28 cellular contexts compared by ENCODE assay signal in genomic region chr11:57896641-57897145, GRCh38.
"Had no signal": no experiment of that assay in that cellular context is flagged by ENCODE, and none has a peak within 500 bp of the region (broad histone marks: within the 10 kb centered on the region; RNA-seq: fewer than 3 reads in every experiment).

No MANE protein-coding gene starts in this region.

- H3K27me3 ChIP-seq: foreskin keratinocyte, hepatocyte, left lung, neutrophil, thyroid gland had no signal

- ATAC-seq: foreskin keratinocyte; gastroesophageal sphincter; heart left ventricle; left lung; mucosa of descending colon; natural killer cell treated with Interleukin-12 subunit alpha and Interleukin-12 subunit beta and Interleukin-15 and Interleukin-18, amount 100 ng/mL, for 72 hours; right cardiac atrium; stimulated activated naive CD8-positive, alpha-beta T cell treated with anti-CD3 and anti-CD28 coated beads, Interleukin-15, amount 100 ng/mL, for 72 hours had no signal

- H3K4me1 Mint-ChIP-seq: naive B cell; neural crest cell; stimulated activated naive CD8-positive, alpha-beta T cell treated with anti-CD3 and anti-CD28 coated beads, Interleukin-15, amount 100 ng/mL, for 72 hours had no signal

- H3K4me3 ChIP-seq: dorsolateral prefrontal cortex, gastroesophageal sphincter, heart left ventricle, hepatocyte, left lung, mucosa of descending colon, skin epidermis, thyroid gland had no signal

- H3K27ac Mint-ChIP-seq: mesothelial cell of epicardium; naive B cell; natural killer cell treated with Interleukin-12 subunit alpha and Interleukin-12 subunit beta and Interleukin-15 and Interleukin-18, amount 100 ng/mL, for 72 hours; progenitor cell of endocrine pancreas; stimulated activated naive CD8-positive, alpha-beta T cell treated with anti-CD3 and anti-CD28 coated beads, Interleukin-15, amount 100 ng/mL, for 72 hours had no signal

- H3K27me3 Mint-ChIP-seq: progenitor cell of endocrine pancreas; stimulated activated naive CD8-positive, alpha-beta T cell treated with anti-CD3 and anti-CD28 coated beads, Interleukin-15, amount 100 ng/mL, for 72 hours had no signal

- H3K4me3 Mint-ChIP-seq: mesothelial cell of epicardium; naive B cell; natural killer cell treated with Interleukin-12 subunit alpha and Interleukin-12 subunit beta and Interleukin-15 and Interleukin-18, amount 100 ng/mL, for 72 hours; neural crest cell; stimulated activated naive CD8-positive, alpha-beta T cell treated with anti-CD3 and anti-CD28 coated beads, Interleukin-15, amount 100 ng/mL, for 72 hours had no signal

- H3K4me1 ChIP-seq: gastroesophageal sphincter, heart left ventricle, left lung, parathyroid adenoma, thyroid gland had no signal

- H3K9me3 ChIP-seq: left lung, mucosa of descending colon, neutrophil, thyroid gland had no signal

- H3K9ac ChIP-seq: parathyroid adenoma had no signal

- H3K36me3 ChIP-seq: gastroesophageal sphincter, heart left ventricle, left lung, neutrophil, thyroid gland had no signal

- H3K4me2 ChIP-seq: hepatocyte had no signal

- H3K27ac ChIP-seq: dorsolateral prefrontal cortex, foreskin keratinocyte, gastroesophageal sphincter, heart left ventricle, hepatocyte, left lung, neutrophil, parathyroid adenoma, skin epidermis, thyroid gland had no signal

- H2AFZ ChIP-seq: hepatocyte, parathyroid adenoma had no signal

- FAIRE-seq: colon, islet of Langerhans had no signal

- DNase-seq: dorsolateral prefrontal cortex; effector CD4-positive, alpha-beta T cell; foreskin keratinocyte; heart left ventricle; left cardiac atrium; left lung; mesenchymal stem cell; mucosa of descending colon; naive B cell; right cardiac atrium; stimulated activated CD4-positive, alpha-beta T cell treated with anti-CD3 and anti-CD28 coated beads, Interleukin-1b, Interleukin-23, amount 100 ng/mL, for 48 hours; stimulated activated CD4-positive, alpha-beta T cell treated with anti-CD3 and anti-CD28 coated beads, Interleukin-4, amount 100 ng/mL, for 1 hour; stimulated activated CD8-positive, alpha-beta memory T cell treated with anti-CD3 and anti-CD28 coated beads, Interleukin-4, amount 100 ng/mL, for 48 hours; stimulated activated naive CD4-positive, alpha-beta T cell; stimulated activated naive CD8-positive, alpha-beta T cell treated with anti-CD3 and anti-CD28 coated beads, Interleukin-15, amount 100 ng/mL, for 72 hours; thyroid gland; trophoblast cell had no signal

- H3K36me3 Mint-ChIP-seq: mesothelial cell of epicardium; naive B cell; natural killer cell treated with Interleukin-12 subunit alpha and Interleukin-12 subunit beta and Interleukin-15 and Interleukin-18, amount 100 ng/mL, for 72 hours had no signal

- H3K9me3 Mint-ChIP-seq: mesothelial cell of epicardium; natural killer cell treated with Interleukin-12 subunit alpha and Interleukin-12 subunit beta and Interleukin-15 and Interleukin-18, amount 100 ng/mL, for 72 hours; neural crest cell had no signal
